Comparison of ENCODE assay signal across 17 cellular contexts in genomic region chr1:227401562-227402342, GRCh38.
"Had no signal": no experiment of that assay in that cellular context is flagged by ENCODE, and none has a peak within 500 bp of the region (broad histone marks: within the 10 kb centered on the region; RNA-seq: fewer than 3 reads in every experiment).

No MANE protein-coding gene starts in this region.

- H3K4me1 ChIP-seq: colonic mucosa, heart left ventricle, stomach had no signal

- H3K9me3 ChIP-seq: colonic mucosa, heart left ventricle, neutrophil, stomach, thoracic aorta had no signal

- ATAC-seq: esophagus mucosa; heart left ventricle; naive thymus-derived CD4-positive, alpha-beta T cell; sciatic nerve had no signal

- H3K36me3 ChIP-seq: colonic mucosa, heart left ventricle, neutrophil, stomach, thoracic aorta had no signal

- DNase-seq: colonic mucosa; effector CD4-positive, alpha-beta T cell; endodermal cell; heart left ventricle; hippocampal formation; mesendoderm; naive thymus-derived CD4-positive, alpha-beta T cell; nephron progenitor cell; stimulated activated CD4-positive, alpha-beta T cell treated with anti-CD3 and anti-CD28 coated beads, Interleukin-12 subunit alpha, Interleukin-12 subunit beta, amount 100 ng/mL, for 4 hours; stimulated activated naive CD4-positive, alpha-beta T cell; stomach; substantia nigra; trophoblast cell had no signal

- H3K4me3 ChIP-seq: colonic mucosa, heart left ventricle, stomach, thoracic aorta had no signal
